Comparison of ENCODE assay signal across 19 cellular contexts in genomic region chr1:179263121-179263520, GRCh38. TPM values are rescaled to one million over a fixed set of nuclear protein-coding genes. Genes with fewer than 3 reads are reported as not detected.
DNase-seq lines count a peak whose midpoint lies in the region; ATAC-seq and TF ChIP-seq lines count a peak whose summit lies in the region.
"Had no signal": no experiment of that assay in that cellular context is flagged by ENCODE, and none has a peak within 500 bp of the region (broad histone marks: within the 10 kb centered on the region; RNA-seq: fewer than 3 reads in every experiment).

No MANE protein-coding gene starts in this region.

- H3K4me2 ChIP-seq in HCT116 (ENCODE audit: low read length) (no peak overlapping the region), OCI-LY7 (ENCODE audit: low read length) (no peak overlapping the region)
- H3K4me2 ChIP-seq: A549 had no signal

- intact Hi-C loops in HCT116 (cut with micrococcal nuclease) = no loop called here
- intact Hi-C loops in OCI-LY7 (cut with micrococcal nuclease; ENCODE audit: unreplicated experiment) = no loop called here
- intact Hi-C loops in mucosa of descending colon (cut with DNase I, micrococcal nuclease) = no loop called here

- no peak overlapping the region for H3K9ac ChIP-seq in HCT116 (ENCODE audit: low read length)

- CTCF ChIA-PET in HCT116 (lab: Charles Lee) (no interaction called here), OCI-LY7 (lab: Charles Lee; ENCODE audit: unreplicated experiment) (no interaction called here)

- H3K9me2 ChIP-seq in HCT116 (ENCODE audit: insufficient read depth) (no peaks in the 10 kb centered on the region), OCI-LY7 (ENCODE audit: insufficient read depth, low read length) (0 out of 2 replicates have a peak, but pooled peaks cover 3% of the 10 kb centered on the region)

- no peaks in the 10 kb centered on the region for H3K36me3 ChIP-seq in HCT116 (ENCODE audit: control insufficient read depth in 1 of 2, insufficient read depth in 2 of 2, low read length in 2 of 2)
- H3K36me3 ChIP-seq in OCI-LY7 (ENCODE audit: insufficient read depth, low read length) = no peaks in the 10 kb centered on the region
- no peaks in the 10 kb centered on the region for H3K36me3 ChIP-seq in mucosa of descending colon (ENCODE audit: low read depth)

- H3K4me3 ChIP-seq in HCT116 (replicated peaks in 1 of 2; ENCODE audit: low read depth in 1 of 2, low read length in 2 of 2) (no peak overlapping the region), OCI-LY7 (ENCODE audit: low read depth, low read length, poor library complexity, severe bottlenecking) (no peak overlapping the region), mucosa of descending colon (no peak overlapping the region)
- H3K4me3 ChIP-seq: A549 had no signal

- DNase-seq in HCT116 (ENCODE audit: low read depth, low spot score) (no peak), OCI-LY7 (ENCODE audit: low spot score) (no peak), mucosa of descending colon (no peak)
- DNase-seq: AML-193; CD4-positive, alpha-beta T cell; DMS153; DMS79; GDM1; GOT3; H7; KG1 had no signal

- ATAC-seq in HCT116 (no peak), mucosa of descending colon (peak; percentile 79), HG02884 (IDR thresholded peaks at IDR 0.05; ENCODE audit: unreplicated experiment) (no peak), GM21529 (IDR thresholded peaks at IDR 0.05; ENCODE audit: unreplicated experiment) (no peak), GM19455 (IDR thresholded peaks at IDR 0.05; ENCODE audit: unreplicated experiment) (no peak), GM21528 (IDR thresholded peaks at IDR 0.05; ENCODE audit: low FRiP score, unreplicated experiment) (no peak)
- ATAC-seq: A549, HepG2 had no signal

- TF ChIP-seq POLR2A in HCT116 (IDR thresholded peaks at IDR 0.05; ENCODE audit: borderline replicate concordance, extremely low read depth, insufficient read depth, insufficient read length) = no peak

- RAD21 ChIA-PET in HCT116 (lab: Charles Lee; ENCODE audit: low non-redundant PET in 1 of 2, low total read pairs in 2 of 2, uncharacterized antibody in 2 of 2, unreplicated experiment in 2 of 2) = no interaction called here

- H3K79me2 ChIP-seq in HCT116 (ENCODE audit: insufficient read depth, low read length) = no peaks in the 10 kb centered on the region
- no peaks in the 10 kb centered on the region for H3K79me2 ChIP-seq in OCI-LY7 (ENCODE audit: insufficient read depth, low read depth, low read length)

- no peaks in the 10 kb centered on the region for H4K20me1 ChIP-seq in HCT116 (ENCODE audit: insufficient read depth)
- H4K20me1 ChIP-seq in OCI-LY7 (ENCODE audit: insufficient read depth, low read length) = no peaks in the 10 kb centered on the region

- H3K9me3 ChIP-seq in HCT116 (ENCODE audit: control insufficient read depth in 1 of 2, insufficient read depth in 1 of 2, low read depth in 1 of 2, low read length in 2 of 2) (no peaks in the 10 kb centered on the region), OCI-LY7 (ENCODE audit: low read length) (no peaks in the 10 kb centered on the region), mucosa of descending colon (no peaks in the 10 kb centered on the region)
- H3K9me3 ChIP-seq: A549 had no signal

- BruUV-seq in HCT116 (replicated peaks; lab: Mats Ljungman, UMichigan) = no TSS peak
- no TSS peak for BruUV-seq in OCI-LY7 (replicated peaks; lab: Mats Ljungman, UMichigan)

- H3K4me1 ChIP-seq in HCT116 (ENCODE audit: control insufficient read depth in 1 of 2, insufficient read depth in 2 of 2, low read length in 2 of 2) (no peaks in the 10 kb centered on the region), OCI-LY7 (ENCODE audit: insufficient read depth, low read length, poor library complexity, severe bottlenecking) (no peaks in the 10 kb centered on the region), mucosa of descending colon (ENCODE audit: low read depth) (peaks cover 4% of the 10 kb centered on the region)
- H3K4me1 ChIP-seq: Caco-2 had no signal

- no peak for TF ChIP-seq RAD21 in HCT116 (IDR thresholded peaks at IDR 0.05; ENCODE audit: low read depth)

- POLR2A ChIA-PET in HCT116 (lab: Charles Lee) = no interaction called here
- POLR2A ChIA-PET in OCI-LY7 (lab: Charles Lee) = interaction anchor here (1.2 to 2.2 kb wide), 2 partner anchors 12 to 18 kb away, joined by 3 to 4 read pairs; no protein-coding TSS in a partner anchor

- H2AFZ ChIP-seq in HCT116 (ENCODE audit: low read depth, low read length, poor library complexity, severe bottlenecking) (peak overlapping the region; percentile 54), OCI-LY7 (ENCODE audit: low read length) (0 out of 2 replicates have a peak overlapping the region, but pooled peaks have one; percentile 35)

- no peak overlapping the region for H3K27ac ChIP-seq in HCT116 (ENCODE audit: low read depth, low read length)
- H3K27ac ChIP-seq in OCI-LY7 (ENCODE audit: low read depth, low read length, poor library complexity, severe bottlenecking) = no peak overlapping the region
- H3K27ac ChIP-seq: A549, C4-2B had no signal

- no peaks in the 10 kb centered on the region for H3K27me3 ChIP-seq in HCT116 (ENCODE audit: insufficient read depth, low read length)

- TF ChIP-seq CTCF in HCT116 (IDR thresholded peaks at IDR 0.05 in 2 of 3, conservative IDR thresholded peaks at IDR 0.05 in 1 of 3; ENCODE audit: borderline replicate concordance in 1 of 3, insufficient read depth in 1 of 3, low read depth in 2 of 3, low read length in 2 of 3) (no peak), OCI-LY7 (conservative IDR thresholded peaks at IDR 0.05; ENCODE audit: low read length) (no peak), mucosa of descending colon (IDR thresholded peaks at IDR 0.05) (no peak)

TF ChIP-seq in HCT116, 20 proteins besides CTCF, POLR2A, EP300 and RAD21:
- no peak for TF ChIP-seq CBX3 (IDR thresholded peaks at IDR 0.05; ENCODE audit: low read depth)
- TF ChIP-seq SRF (IDR thresholded peaks at IDR 0.05; ENCODE audit: low read depth) = no peak
- no peak for TF ChIP-seq SP1 (IDR thresholded peaks at IDR 0.05; ENCODE audit: low read depth)

RNA-seq across cellular contexts. Expression of gene SOAT1, which starts 30.5 kb away (rescaled TPM):
- total RNA-seq in HCT116 (2021; ENCODE audit: unreplicated experiment) = 33.9 TPM
- polyA plus RNA-seq in HCT116 (2012) = 5.7 and 8.3 TPM in 2 replicates
- total RNA-seq in OCI-LY7 (2014; rRNA removed; shearing (Covaris generic)) = 8.7 and 11.1 TPM in 2 replicates
- total RNA-seq in OCI-LY7 (2022) = 29.6 and 34.0 TPM in 2 replicates
- 10 to 100 TPM; 25.1 to 32.6 (median 28.6) TPM for total RNA-seq in mucosa of descending colon

RNA-seq across cellular contexts. Expression of gene ABL2, which starts 33.6 kb away (rescaled TPM):
- 22.9 TPM for total RNA-seq in HCT116 (2021; ENCODE audit: unreplicated experiment)
- 7.0 and 7.9 TPM in 2 replicates for polyA plus RNA-seq in HCT116 (2012)
- total RNA-seq in OCI-LY7 (2014; rRNA removed; shearing (Covaris generic)) = 7.3 and 7.9 TPM in 2 replicates
- total RNA-seq in OCI-LY7 (2022) = 14.2 and 14.9 TPM in 2 replicates
- 10 to 100 TPM; 14.8 to 22.2 (median 18.6) TPM for total RNA-seq in mucosa of descending colon
